Comparison of ENCODE assay signal across 22 cellular contexts in genomic region chr10:3987142-3987974, GRCh38.
DNase-seq lines count a peak whose midpoint lies in the region; ATAC-seq, FAIRE-seq and TF ChIP-seq lines count a peak whose summit lies in the region.
"Had no signal": no experiment of that assay in that cellular context is flagged by ENCODE, and none has a peak within 500 bp of the region (broad histone marks: within the 10 kb centered on the region; RNA-seq: fewer than 3 reads in every experiment).

No MANE protein-coding gene starts in this region.

- no TSS peak for BruUV-seq in HepG2 (replicated peaks; lab: Mats Ljungman, UMichigan)

- TF ChIP-seq EP300 in HepG2 (IDR thresholded peaks at IDR 0.05; ENCODE audit: low read depth in 2 of 2, low read length in 2 of 2) (no peak), HepG2 (CRISPR knock-in tag; IDR thresholded peaks at IDR 0.05; ENCODE audit: borderline replicate concordance) (no peak)

- H3K79me2 ChIP-seq in HepG2 (ENCODE audit: insufficient read depth, low read length) = no peaks in the 10 kb centered on the region

- no peak overlapping the region for H3K9ac ChIP-seq in HepG2 (ENCODE audit: insufficient read depth, low read depth, low read length)

- peaks cover 6% of the 10 kb centered on the region; the same call in 1 of the 2 replicates for H3K9me3 ChIP-seq in HepG2 (ENCODE audit: low read length)
- H3K9me3 ChIP-seq: prostate gland had no signal

- intact Hi-C loops in sciatic nerve (cut with DNase I) = no loop called here
- intact Hi-C loops in HepG2 (cut with micrococcal nuclease; ENCODE audit: unreplicated experiment) = no loop called here

- H3K27ac ChIP-seq in HepG2 (ENCODE audit: extremely low read length, insufficient read depth, low read length) = no peak overlapping the region
- H3K27ac ChIP-seq: heart left ventricle, prostate gland, tibial artery had no signal

- no peaks in the 10 kb centered on the region for H4K20me1 ChIP-seq in HepG2 (ENCODE audit: insufficient read depth, low read length)

- no peak overlapping the region for H3K4me3 ChIP-seq in HepG2 (replicated peaks in 1 of 3; ENCODE audit: insufficient read depth in 1 of 3, low read depth in 2 of 3, low read length in 3 of 3)
- H3K4me3 ChIP-seq: heart left ventricle, prostate gland, tibial artery had no signal

- CTCF ChIA-PET in HepG2 (lab: Yijun Ruan, JAX; ENCODE audit: low intra/inter-chr PET ratio, low total read pairs) = no interaction called here

- H3K4me1 ChIP-seq in HepG2 (ENCODE audit: insufficient read depth, low read length) = no peaks in the 10 kb centered on the region; the same call in 1 of the 2 replicates
- H3K4me1 ChIP-seq: prostate gland, tibial artery had no signal

- FAIRE-seq in HepG2 (lab: Jason Lieb, UNC) = no peak
- FAIRE-seq in HTR-8/SVneo (lab: Jason Lieb, UNC) = no peak

- in situ Hi-C loops in HepG2 (cut with HindIII; ENCODE audit: extremely low pct_ligation_motif_present, low pct_unique_long_range_greater_than_20kb) = no loop called here

- no peak overlapping the region for H3K4me2 ChIP-seq in HepG2 (ENCODE audit: low read depth, low read length)

- peak; percentile 46 for DNase-seq in GM04503 (ENCODE audit: low read depth)
- peak; percentile 73 for DNase-seq in RPMI7951 (ENCODE audit: low read depth)
- peak; percentile 14 for DNase-seq in fibroblast of gingiva (ENCODE audit: low read depth)
- no peak for DNase-seq in sciatic nerve (ENCODE audit: low spot score)
- DNase-seq in HepG2 (ENCODE audit: low spot score) = no peak
- no peak for DNase-seq in HTR-8/SVneo (ENCODE audit: insufficient read length, low spot score)
- no peak for DNase-seq in NCI-H1417 treated with DMSO at 0.1 percent for 48 hours (lab: John Stamatoyannopoulos, UW)
- no peak for DNase-seq in HK-2 (ENCODE audit: unreplicated experiment)
- DNase-seq: activated CD4-positive, alpha-beta T cell treated with anti-CD3 and anti-CD28 coated beads, Interleukin-2, amount 10 ng/mL, durations not matched to agents 24 days and 14 days; activated CD8-positive, alpha-beta memory T cell treated with anti-CD3 and anti-CD28 coated beads, Interleukin-2, amount 50 U/mL, for 48 hours; activated naive CD4-positive, alpha-beta T cell; aorta; C1 segment of cervical spinal cord; DMS79 treated with DMSO at 0.1 percent for 48 hours; heart left ventricle; NCI-H2081; NCI-H510A; SIG-M5; tibial artery had no signal

- H3K27me3 ChIP-seq in HepG2 (ENCODE audit: control insufficient read depth in 1 of 2, insufficient read depth in 2 of 2, low read length in 2 of 2) = peaks cover 5 to 39% of the 10 kb centered on the region in 2 experiments; a peak in 4 of 5 replicates
- H3K27me3 ChIP-seq: heart left ventricle, tibial artery had no signal

- H3K36me3 ChIP-seq in HepG2 (replicated peaks in 1 of 2; ENCODE audit: control insufficient read depth in 1 of 2, insufficient read depth in 2 of 2, low read length in 2 of 2) = no peaks in the 10 kb centered on the region
- H3K36me3 ChIP-seq: heart left ventricle, prostate gland, tibial artery had no signal

- TF ChIP-seq RAD21 in HepG2 (CRISPR knock-in tag; IDR thresholded peaks at IDR 0.05) = no peak

- POLR2A ChIA-PET in HepG2 (lab: Yijun Ruan, JAX) = no interaction called here

- H2AFZ ChIP-seq in HepG2 (ENCODE audit: low read length) = no peak overlapping the region

- ATAC-seq in sciatic nerve (peak; percentile 53), HepG2 (no peak)
- ATAC-seq: heart left ventricle; natural killer cell treated with Interleukin-12 subunit alpha and Interleukin-12 subunit beta and Interleukin-15 and Interleukin-18, amount 100 ng/mL, for 72 hours; stimulated activated memory B cell treated with anti-CD40 and anti-IgM and Interleukin-4, amounts not matched to agents 10 μg/mL and 1 μg/mL and 100 μg/mL, for 72 hours had no signal

- no peak for TF ChIP-seq CTCF in HepG2 (CRISPR knock-in tag; IDR thresholded peaks at IDR 0.05)

- no peak for TF ChIP-seq POLR2A in HepG2 (IDR thresholded peaks at IDR 0.05; ENCODE audit: insufficient read depth in 1 of 2, low read depth in 2 of 2, low read length in 2 of 2)

- under 1% methylated on average over 3 of the region's 9 CpGs for WGBS in HepG2 (ENCODE audit: low lambda C conversion rate)

TF ChIP-seq in HepG2, 621 proteins besides CTCF, POLR2A, EP300 and RAD21:
- TF ChIP-seq HOXA3 (CRISPR knock-in tag; IDR thresholded peaks at IDR 0.05) (no peak), PHF20 (CRISPR knock-in tag; IDR thresholded peaks at IDR 0.05) (no peak), ZNF800 (CRISPR knock-in tag; IDR thresholded peaks at IDR 0.05) (no peak), HOXA9 (CRISPR knock-in tag; IDR thresholded peaks at IDR 0.05; ENCODE audit: borderline replicate concordance) (no peak), CREB3 (CRISPR knock-in tag; IDR thresholded peaks at IDR 0.05) (no peak), ZNF709 (CRISPR knock-in tag; IDR thresholded peaks at IDR 0.05) (no peak), KAT2B (IDR thresholded peaks at IDR 0.05; ENCODE audit: borderline replicate concordance, low read depth, low read length) (no peak), TOE1 (CRISPR knock-in tag; IDR thresholded peaks at IDR 0.05) (no peak), TFAP4 (IDR thresholded peaks at IDR 0.05; ENCODE audit: borderline replicate concordance, low read depth) (no peak), KMT2A (CRISPR knock-in tag; IDR thresholded peaks at IDR 0.05) (no peak), KMT2B (CRISPR knock-in tag; IDR thresholded peaks at IDR 0.05) (no peak), SETDB1 (CRISPR knock-in tag; IDR thresholded peaks at IDR 0.05; ENCODE audit: borderline replicate concordance) (no peak), IRF2 (CRISPR knock-in tag; IDR thresholded peaks at IDR 0.05) (no peak), ZBTB3 (CRISPR knock-in tag; IDR thresholded peaks at IDR 0.05; ENCODE audit: borderline replicate concordance, low read depth) (no peak), SAFB2 (CRISPR knock-in tag; IDR thresholded peaks at IDR 0.05; ENCODE audit: borderline replicate concordance, low read depth) (no peak), ZNF124 (CRISPR knock-in tag; IDR thresholded peaks at IDR 0.05) (no peak)
TF ChIP-seq in HepG2: peak in this region for 0.

Comparison
In these comparisons a context has a peak if more than half of its experiments do, and no peak if none do; other contexts are left out.
1. DNase-seq: peak in GM04503 (single experiment), RPMI7951 (single experiment) and fibroblast of gingiva (single experiment); none in sciatic nerve (single experiment), HepG2 (single experiment), HTR-8/SVneo (single experiment), NCI-H1417 treated with DMSO at 0.1 percent for 48 hours (single experiment) and HK-2 (single experiment).